Comparison of ENCODE assay signal across 1 cellular context in the genomic region with DNA sequence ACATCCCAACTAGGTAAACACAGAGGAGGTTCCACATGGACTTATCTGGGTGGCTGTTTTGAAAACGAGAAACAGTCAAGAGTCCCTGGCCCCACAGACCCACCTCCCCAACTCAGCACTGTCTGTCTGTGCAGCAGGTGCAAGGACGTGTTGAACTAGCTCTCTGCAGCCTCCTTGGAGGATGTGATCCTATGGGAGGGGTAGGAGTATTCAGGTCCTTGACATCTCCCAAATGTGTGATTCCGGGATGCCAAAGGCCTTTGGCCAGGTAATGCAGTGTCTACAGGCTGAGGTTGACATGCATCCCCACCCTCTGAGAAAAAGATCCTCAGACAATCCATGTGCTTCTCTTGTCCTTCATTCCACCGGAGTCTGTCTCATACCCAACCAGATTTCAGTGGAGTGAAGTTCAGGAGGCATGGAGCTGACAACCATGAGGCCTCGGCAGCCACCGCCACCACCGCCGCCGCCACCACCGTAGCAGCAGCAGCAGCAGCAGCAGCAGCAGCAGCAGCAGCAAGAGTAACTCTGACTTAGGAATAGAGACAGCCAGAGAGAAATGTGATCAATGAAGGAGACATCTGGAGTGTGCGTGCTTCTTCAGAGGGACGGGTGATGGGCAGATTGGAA.
TF ChIP-seq lines count a peak whose summit lies in the region.

No MANE protein-coding gene starts in this region.

TF ChIP-seq in neural cell, 6 proteins besides CTCF, POLR2A, EP300 and RAD21 (continued from another document):
- TF ChIP-seq, protein P1, sequence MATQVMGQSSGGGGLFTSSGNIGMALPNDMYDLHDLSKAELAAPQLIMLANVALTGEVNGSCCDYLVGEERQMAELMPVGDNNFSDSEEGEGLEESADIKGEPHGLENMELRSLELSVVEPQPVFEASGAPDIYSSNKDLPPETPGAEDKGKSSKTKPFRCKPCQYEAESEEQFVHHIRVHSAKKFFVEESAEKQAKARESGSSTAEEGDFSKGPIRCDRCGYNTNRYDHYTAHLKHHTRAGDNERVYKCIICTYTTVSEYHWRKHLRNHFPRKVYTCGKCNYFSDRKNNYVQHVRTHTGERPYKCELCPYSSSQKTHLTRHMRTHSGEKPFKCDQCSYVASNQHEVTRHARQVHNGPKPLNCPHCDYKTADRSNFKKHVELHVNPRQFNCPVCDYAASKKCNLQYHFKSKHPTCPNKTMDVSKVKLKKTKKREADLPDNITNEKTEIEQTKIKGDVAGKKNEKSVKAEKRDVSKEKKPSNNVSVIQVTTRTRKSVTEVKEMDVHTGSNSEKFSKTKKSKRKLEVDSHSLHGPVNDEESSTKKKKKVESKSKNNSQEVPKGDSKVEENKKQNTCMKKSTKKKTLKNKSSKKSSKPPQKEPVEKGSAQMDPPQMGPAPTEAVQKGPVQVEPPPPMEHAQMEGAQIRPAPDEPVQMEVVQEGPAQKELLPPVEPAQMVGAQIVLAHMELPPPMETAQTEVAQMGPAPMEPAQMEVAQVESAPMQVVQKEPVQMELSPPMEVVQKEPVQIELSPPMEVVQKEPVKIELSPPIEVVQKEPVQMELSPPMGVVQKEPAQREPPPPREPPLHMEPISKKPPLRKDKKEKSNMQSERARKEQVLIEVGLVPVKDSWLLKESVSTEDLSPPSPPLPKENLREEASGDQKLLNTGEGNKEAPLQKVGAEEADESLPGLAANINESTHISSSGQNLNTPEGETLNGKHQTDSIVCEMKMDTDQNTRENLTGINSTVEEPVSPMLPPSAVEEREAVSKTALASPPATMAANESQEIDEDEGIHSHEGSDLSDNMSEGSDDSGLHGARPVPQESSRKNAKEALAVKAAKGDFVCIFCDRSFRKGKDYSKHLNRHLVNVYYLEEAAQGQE (IDR thresholded peaks at IDR 0.05; ENCODE audit: borderline replicate concordance), result no peak
- TF ChIP-seq EZH2 (IDR thresholded peaks at IDR 0.05; ENCODE audit: borderline replicate concordance, insufficient read depth, low read length, poor library complexity, severe bottlenecking) (no peak), POLR2AphosphoS5 (IDR thresholded peaks at IDR 0.05) (no peak)
